ENCODE assay signal across 2 cellular contexts in genomic region chr11:67652965-67653845, GRCh38.
A peak's percentile ranks its signal among the peaks of the same experiment; 100 is the strongest.
TF ChIP-seq lines count a peak whose summit lies in the region.

No MANE protein-coding gene starts in this region.

TF ChIP-seq in K562, 482 proteins besides CTCF, POLR2A, EP300 and RAD21:
- TF ChIP-seq ZNF324 (CRISPR knock-in tag; IDR thresholded peaks at IDR 0.05) (no peak), ZNF121 (CRISPR knock-in tag; conservative IDR thresholded peaks at IDR 0.05) (peak; percentile 91)

TF ChIP-seq in SK-N-SH, 30 proteins besides CTCF, POLR2A, EP300 and RAD21:
- TF ChIP-seq NRF1 (IDR thresholded peaks at IDR 0.05; ENCODE audit: low read depth, low read length) = no peak
- TF ChIP-seq YY1 (IDR thresholded peaks at IDR 0.05; ENCODE audit: low read depth) = no peak
- no peak for TF ChIP-seq RCOR1 (IDR thresholded peaks at IDR 0.05; ENCODE audit: low read length)
- no peak for TF ChIP-seq EZH2phosphoT487 (IDR thresholded peaks at IDR 0.05; ENCODE audit: borderline replicate concordance, low read depth)
- no peak for TF ChIP-seq MEF2A (IDR thresholded peaks at IDR 0.05; ENCODE audit: borderline replicate concordance, low read depth)
- TF ChIP-seq IRF3 (IDR thresholded peaks at IDR 0.05; ENCODE audit: low read depth, low read length) = no peak
- no peak for TF ChIP-seq ZBTB33 (IDR thresholded peaks at IDR 0.05; ENCODE audit: borderline replicate concordance, low read depth)
- TF ChIP-seq MAX (IDR thresholded peaks at IDR 0.05; ENCODE audit: low read depth) = no peak
- no peak for TF ChIP-seq NFIC (IDR thresholded peaks at IDR 0.05; ENCODE audit: borderline replicate concordance)
- TF ChIP-seq FOSL2 (IDR thresholded peaks at IDR 0.05; ENCODE audit: borderline replicate concordance, low read depth) = no peak
- no peak for TF ChIP-seq USF2 (IDR thresholded peaks at IDR 0.05; ENCODE audit: borderline replicate concordance, low read depth, low read length)
- TF ChIP-seq USF1 (IDR thresholded peaks at IDR 0.05; ENCODE audit: borderline replicate concordance, low read depth) = no peak
- TF ChIP-seq TAF1 (IDR thresholded peaks at IDR 0.05; ENCODE audit: borderline replicate concordance, low read depth, low read length) = no peak
- no peak for TF ChIP-seq JUND (IDR thresholded peaks at IDR 0.05)
- no peak for TF ChIP-seq FOXJ3 (CRISPR knock-in tag; IDR thresholded peaks at IDR 0.05)
